In genomic region chr11:83677730-83678129, GRCh38 we compare ENCODE assay signal across 21 cellular contexts.
A peak's percentile ranks its signal among the peaks of the same experiment; 100 is the strongest.
DNase-seq lines count a peak whose midpoint lies in the region; ATAC-seq, FAIRE-seq and TF ChIP-seq lines count a peak whose summit lies in the region.
"Had no signal": no experiment of that assay in that cellular context is flagged by ENCODE, and none has a peak within 500 bp of the region (broad histone marks: within the 10 kb centered on the region; RNA-seq: fewer than 3 reads in every experiment).

No MANE protein-coding gene starts in this region.

- no peak overlapping the region for H3K27ac Mint-ChIP-seq in activated naive CD4-positive, alpha-beta T cell treated with anti-CD3 and anti-CD28 coated beads for 36 hours
- H3K27ac Mint-ChIP-seq: B cell; CD4-positive, CD25-positive, alpha-beta regulatory T cell; GM23338; IgD-negative memory B cell had no signal

- H3K27ac ChIP-seq in A673 (ENCODE audit: low read depth, low read length, poor library complexity, severe bottlenecking), result peak overlapping the region; percentile 15

- no peaks in the 10 kb centered on the region for H3K9me3 Mint-ChIP-seq in activated naive CD4-positive, alpha-beta T cell treated with anti-CD3 and anti-CD28 coated beads for 36 hours
- H3K9me3 Mint-ChIP-seq: GM23338 had no signal

- intact Hi-C loops in A673 (cut with micrococcal nuclease; ENCODE audit: unreplicated experiment), result no loop called here
- intact Hi-C loops in activated naive CD4-positive, alpha-beta T cell treated with anti-CD3 and anti-CD28 coated beads for 36 hours (cut with micrococcal nuclease), result no loop called here

- no peak overlapping the region for H3K4me3 ChIP-seq in A673 (ENCODE audit: low read depth, low read length, poor library complexity, severe bottlenecking)
- H3K4me3 ChIP-seq in foreskin fibroblast (ENCODE audit: low read depth in 1 of 2, low read length in 2 of 2), result no peak overlapping the region
- H3K4me3 ChIP-seq: GM23338 had no signal

- TF ChIP-seq CTCF in A673 (conservative IDR thresholded peaks at IDR 0.05; ENCODE audit: low read depth, low read length) (no peak), foreskin fibroblast (IDR thresholded peaks at IDR 0.05; ENCODE audit: low read depth, low read length) (no peak)

- H3K27me3 Mint-ChIP-seq in activated naive CD4-positive, alpha-beta T cell treated with anti-CD3 and anti-CD28 coated beads for 36 hours (ENCODE audit: low read depth), result peaks cover 5% of the 10 kb centered on the region

- no peaks in the 10 kb centered on the region for H3K4me1 Mint-ChIP-seq in activated naive CD4-positive, alpha-beta T cell treated with anti-CD3 and anti-CD28 coated beads for 36 hours (ENCODE audit: low read depth)
- H3K4me1 Mint-ChIP-seq: CD4-positive, CD25-positive, alpha-beta regulatory T cell had no signal

- no peaks in the 10 kb centered on the region for H3K36me3 Mint-ChIP-seq in activated naive CD4-positive, alpha-beta T cell treated with anti-CD3 and anti-CD28 coated beads for 36 hours (ENCODE audit: low read depth)
- H3K36me3 Mint-ChIP-seq: CD4-positive, CD25-positive, alpha-beta regulatory T cell; IgD-negative memory B cell had no signal

- FAIRE-seq in GM12891 (lab: Jason Lieb, UNC), result peak; percentile 64
- FAIRE-seq: D721Med, H54, HepG2 had no signal

- TF ChIP-seq POLR2A in GM12891 (IDR thresholded peaks at IDR 0.05; ENCODE audit: low read depth, low read length), result no peak

- POLR2A ChIA-PET in A673 (lab: Charles Lee; ENCODE audit: low non-redundant PET), result no interaction called here

- BruUV-seq in A673 (replicated peaks; lab: Mats Ljungman, UMichigan), result no TSS peak

- H3K4me3 Mint-ChIP-seq in activated naive CD4-positive, alpha-beta T cell treated with anti-CD3 and anti-CD28 coated beads for 36 hours, result no peak overlapping the region
- H3K4me3 Mint-ChIP-seq: B cell; CD4-positive, CD25-positive, alpha-beta regulatory T cell; GM23338; IgD-negative memory B cell had no signal

- no peak for ATAC-seq in GM19455 (IDR thresholded peaks at IDR 0.05; ENCODE audit: unreplicated experiment)
- ATAC-seq: GM23338, HepG2 had no signal

- no peaks in the 10 kb centered on the region for H3K27me3 ChIP-seq in A673 (replicated peaks; ENCODE audit: insufficient read depth, low read depth, low read length, poor library complexity)

- CTCF ChIA-PET in A673 (lab: Charles Lee), result no interaction called here
- CTCF ChIA-PET in activated naive CD4-positive, alpha-beta T cell treated with anti-CD3 and anti-CD28 coated beads for 36 hours (lab: Charles Lee), result no interaction called here

- peaks cover 27% of the 10 kb centered on the region for H3K36me3 ChIP-seq in A673 (ENCODE audit: insufficient read depth, low read length, poor library complexity, severe bottlenecking)

- no peaks in the 10 kb centered on the region for H3K9me3 ChIP-seq in A673 (ENCODE audit: low read depth, low read length, poor library complexity, severe bottlenecking)
- H3K9me3 ChIP-seq: Caco-2 had no signal

- H3K4me1 ChIP-seq in A673 (ENCODE audit: insufficient read depth, low read length, poor library complexity, severe bottlenecking), result peaks cover 86% of the 10 kb centered on the region

- DNase-seq in A673 (ENCODE audit: low spot score), result no peak
- no peak for DNase-seq in GM12891 (ENCODE audit: insufficient read length, low spot score)
- DNase-seq in NCI-H69 (lab: John Stamatoyannopoulos, UW), result peak; percentile 63
- peak; percentile 31 for DNase-seq in left kidney (ENCODE audit: low read depth, low spot score)
- no peak for DNase-seq in activated naive CD4-positive, alpha-beta T cell treated with anti-CD3 and anti-CD28 coated beads for 36 hours
- no peak for DNase-seq in stimulated activated CD8-positive, alpha-beta memory T cell treated with anti-CD3 and anti-CD28 coated beads, Interleukin-4, amount 100 ng/mL, for 48 hours
- DNase-seq in foreskin fibroblast, result no peak
- DNase-seq: 8988T; C1 segment of cervical spinal cord; Caco-2; CD4-positive, CD25-positive, alpha-beta regulatory T cell; GDM1; HCEC 1CT; KBM-7 had no signal

TF ChIP-seq in GM12891, 5 proteins besides CTCF, POLR2A, EP300 and RAD21:
- no peak for TF ChIP-seq TAF1 (IDR thresholded peaks at IDR 0.05; ENCODE audit: low read depth, low read length)
- no peak for TF ChIP-seq POLR2AphosphoS5 (IDR thresholded peaks at IDR 0.05; ENCODE audit: low read depth, low read length)
- peak; percentile 17 for TF ChIP-seq PAX5 (IDR thresholded peaks at IDR 0.05; ENCODE audit: insufficient read depth, low read length, severe bottlenecking)

Comparison
In these comparisons a context has a peak if more than half of its experiments do, and no peak if none do; other contexts are left out.
1. DNase-seq: peak in NCI-H69 (single experiment) and left kidney (single experiment); none in A673 (single experiment), GM12891 (single experiment), activated naive CD4-positive, alpha-beta T cell treated with anti-CD3 and anti-CD28 coated beads for 36 hours (single experiment), stimulated activated CD8-positive, alpha-beta memory T cell treated with anti-CD3 and anti-CD28 coated beads, Interleukin-4, amount 100 ng/mL, for 48 hours (single experiment) and foreskin fibroblast (0 of 2).